ENCODE assay signal across 29 cellular contexts in genomic region chr3:8563146-8563545, GRCh38.
"Had no signal": no experiment of that assay in that cellular context is flagged by ENCODE, and none has a peak within 500 bp of the region (broad histone marks: within the 10 kb centered on the region; RNA-seq: fewer than 3 reads in every experiment).

No MANE protein-coding gene starts in this region.

- H3K4me3 ChIP-seq: esophagus muscularis mucosa had no signal

- H3K27me3 ChIP-seq: brain microvascular endothelial cell, esophagus muscularis mucosa, foreskin keratinocyte had no signal

- H3K27ac Mint-ChIP-seq: activated B cell treated with CpG ODN at 0.5 μM for 24 hours; activated CD4-positive, alpha-beta T cell treated with anti-CD3 and anti-CD28 coated beads for 36 hours; activated CD8-positive, alpha-beta T cell treated with anti-CD3 and anti-CD28 coated beads, Interleukin-2, amount 10 ng/mL, durations not matched to agents 7 days and 5 days; activated naive CD8-positive, alpha-beta T cell; activated T-cell treated with anti-CD3 and anti-CD28 coated beads, Interleukin-2, amount 50 U/mL, for 72 hours; endodermal cell; naive thymus-derived CD8-positive, alpha-beta T cell; stimulated activated memory B cell treated with anti-CD40 and anti-IgM and Interleukin-4, amounts not matched to agents 10 μg/mL and 1 μg/mL and 100 μg/mL, for 72 hours; T-helper 2 cell treated with Interferon-gamma antibody and Interleukin-4, amounts not matched to agents 5 μg/mL and 100 μg/mL, for 36 hours had no signal

- DNase-seq: activated B cell treated with CpG ODN at 0.5 μM for 24 hours; activated CD4-positive, alpha-beta T cell treated with anti-CD3 and anti-CD28 coated beads for 36 hours; activated CD8-positive, alpha-beta T cell treated with anti-CD3 and anti-CD28 coated beads, Interleukin-2, amount 10 ng/mL, durations not matched to agents 7 days and 5 days; activated naive CD4-positive, alpha-beta T cell; activated T-cell treated with anti-CD3 and anti-CD28 coated beads for 4 hours; activated T-cell treated with anti-CD3 and anti-CD28 coated beads, Interleukin-2, amount 50 U/mL, for 72 hours; anterior cingulate cortex; brain microvascular endothelial cell; cortex of kidney; endodermal cell; foreskin keratinocyte; left cardiac atrium; midbrain; naive thymus-derived CD8-positive, alpha-beta T cell; occipital lobe; posterior cingulate gyrus; small intestine; stimulated activated CD4-positive, alpha-beta T cell treated with anti-CD3 and anti-CD28 coated beads, Interleukin-1b, Interleukin-23, amount 100 ng/mL, for 48 hours; stimulated activated CD4-positive, alpha-beta T cell treated with anti-CD3 and anti-CD28 coated beads, Interleukin-4, amount 100 ng/mL, for 4 hours; stimulated activated CD8-positive, alpha-beta memory T cell treated with anti-CD3 and anti-CD28 coated beads, Interleukin-4, amount 100 ng/mL, for 48 hours; stimulated activated naive CD8-positive, alpha-beta T cell treated with anti-CD3 and anti-CD28 coated beads, Interleukin-15, amount 100 ng/mL, for 72 hours; T-helper 1 cell; trophoblast cell had no signal

- H3K27me3 Mint-ChIP-seq: activated B cell treated with CpG ODN at 0.5 μM for 24 hours; activated CD4-positive, alpha-beta T cell treated with anti-CD3 and anti-CD28 coated beads for 36 hours; activated naive CD8-positive, alpha-beta T cell; stimulated activated memory B cell treated with anti-CD40 and anti-IgM and Interleukin-4, amounts not matched to agents 10 μg/mL and 1 μg/mL and 100 μg/mL, for 72 hours; stimulated activated naive CD8-positive, alpha-beta T cell treated with anti-CD3 and anti-CD28 coated beads, Interleukin-15, amount 100 ng/mL, for 72 hours had no signal

- H3K4me1 ChIP-seq: foreskin keratinocyte had no signal

- H3K27ac ChIP-seq: esophagus muscularis mucosa, foreskin keratinocyte had no signal

- H3K4me1 Mint-ChIP-seq: activated B cell treated with CpG ODN at 0.5 μM for 24 hours; activated CD4-positive, alpha-beta T cell treated with anti-CD3 and anti-CD28 coated beads for 36 hours; naive thymus-derived CD8-positive, alpha-beta T cell; stimulated activated memory B cell treated with anti-CD40 and anti-IgM and Interleukin-4, amounts not matched to agents 10 μg/mL and 1 μg/mL and 100 μg/mL, for 72 hours; stimulated activated naive CD8-positive, alpha-beta T cell treated with anti-CD3 and anti-CD28 coated beads, Interleukin-15, amount 100 ng/mL, for 72 hours had no signal

- ATAC-seq: activated CD4-positive, alpha-beta T cell treated with anti-CD3 and anti-CD28 coated beads for 36 hours; activated CD8-positive, alpha-beta T cell treated with anti-CD3 and anti-CD28 coated beads, Interleukin-2, amount 10 ng/mL, durations not matched to agents 7 days and 5 days; activated T-cell treated with anti-CD3 and anti-CD28 coated beads, Interleukin-2, amount 50 U/mL, for 72 hours; foreskin keratinocyte; left cardiac atrium; naive thymus-derived CD8-positive, alpha-beta T cell; sciatic nerve; stimulated activated memory B cell treated with anti-CD40 and anti-IgM and Interleukin-4, amounts not matched to agents 10 μg/mL and 1 μg/mL and 100 μg/mL, for 72 hours; stimulated activated naive CD8-positive, alpha-beta T cell treated with anti-CD3 and anti-CD28 coated beads, Interleukin-15, amount 100 ng/mL, for 72 hours had no signal

- H3K4me3 Mint-ChIP-seq: activated B cell treated with CpG ODN at 0.5 μM for 24 hours; activated CD4-positive, alpha-beta T cell treated with anti-CD3 and anti-CD28 coated beads for 36 hours; activated CD8-positive, alpha-beta T cell treated with anti-CD3 and anti-CD28 coated beads, Interleukin-2, amount 10 ng/mL, durations not matched to agents 7 days and 5 days; activated naive CD8-positive, alpha-beta T cell; activated T-cell treated with anti-CD3 and anti-CD28 coated beads, Interleukin-2, amount 50 U/mL, for 72 hours; endodermal cell; naive thymus-derived CD8-positive, alpha-beta T cell; neural crest cell; stimulated activated memory B cell treated with anti-CD40 and anti-IgM and Interleukin-4, amounts not matched to agents 10 μg/mL and 1 μg/mL and 100 μg/mL, for 72 hours; stimulated activated naive CD8-positive, alpha-beta T cell treated with anti-CD3 and anti-CD28 coated beads, Interleukin-15, amount 100 ng/mL, for 72 hours; T-helper 2 cell treated with Interferon-gamma antibody and Interleukin-4, amounts not matched to agents 5 μg/mL and 100 μg/mL, for 36 hours had no signal

- H3K36me3 Mint-ChIP-seq: activated naive CD8-positive, alpha-beta T cell; naive thymus-derived CD8-positive, alpha-beta T cell; stimulated activated memory B cell treated with anti-CD40 and anti-IgM and Interleukin-4, amounts not matched to agents 10 μg/mL and 1 μg/mL and 100 μg/mL, for 72 hours had no signal

- H3K9me3 ChIP-seq: esophagus muscularis mucosa had no signal

- H3K9me3 Mint-ChIP-seq: activated B cell treated with CpG ODN at 0.5 μM for 24 hours; activated T-cell treated with anti-CD3 and anti-CD28 coated beads, Interleukin-2, amount 50 U/mL, for 72 hours; endodermal cell; naive thymus-derived CD8-positive, alpha-beta T cell; neural crest cell; stimulated activated memory B cell treated with anti-CD40 and anti-IgM and Interleukin-4, amounts not matched to agents 10 μg/mL and 1 μg/mL and 100 μg/mL, for 72 hours; stimulated activated naive CD8-positive, alpha-beta T cell treated with anti-CD3 and anti-CD28 coated beads, Interleukin-15, amount 100 ng/mL, for 72 hours; T-helper 2 cell treated with Interferon-gamma antibody and Interleukin-4, amounts not matched to agents 5 μg/mL and 100 μg/mL, for 36 hours had no signal
